ENCODE assay signal across 9 cellular contexts in genomic region chr6:41371992-41372525, GRCh38. TPM values are rescaled to one million over a fixed set of nuclear protein-coding genes. Genes with fewer than 3 reads are reported as not detected.
A peak's percentile ranks its signal among the peaks of the same experiment; 100 is the strongest.
DNase-seq lines count a peak whose midpoint lies in the region; ATAC-seq and TF ChIP-seq lines count a peak whose summit lies in the region.
"Had no signal": no experiment of that assay in that cellular context is flagged by ENCODE, and none has a peak within 500 bp of the region (broad histone marks: within the 10 kb centered on the region; RNA-seq: fewer than 3 reads in every experiment).

No MANE protein-coding gene starts in this region.

- no peak overlapping the region for H3K27ac Mint-ChIP-seq in GM23338

- no peak overlapping the region for H3K27ac ChIP-seq in GM23338 (ENCODE audit: low read depth)

- H3F3A ChIP-seq in GM23338 (replicated peaks; ENCODE audit: low read depth): peaks cover 34% of the 10 kb centered on the region; the same call in 1 of the 2 replicates

- H2AFZ ChIP-seq in GM23338: no peak overlapping the region

- no peaks in the 10 kb centered on the region for H3K79me2 ChIP-seq in GM23338 (replicated peaks; ENCODE audit: insufficient read depth)

- peak overlapping the region; percentile 87 for H3K4me2 ChIP-seq in GM23338

- no peaks in the 10 kb centered on the region for H3K36me3 ChIP-seq in GM23338 (ENCODE audit: insufficient read depth)

- H3K9me3 Mint-ChIP-seq in GM23338: no peaks in the 10 kb centered on the region; the same call in 2 of the 3 replicates

- H3K4me1 ChIP-seq in GM23338 (ENCODE audit: insufficient read depth): peaks cover 45% of the 10 kb centered on the region

- peaks cover 90% of the 10 kb centered on the region for H3K27me3 ChIP-seq in GM23338 (ENCODE audit: insufficient read depth)

- DNase-seq in GM23338 (ENCODE audit: low spot score) (peak; percentile 70), head of caudate nucleus (peak in 39 of 42 donors; percentile 26 to 77 (median 51)), sciatic nerve (ENCODE audit: low spot score) (peak; percentile 60), T1000 (lab: John Stamatoyannopoulos, UW) (no peak), NCI-H128 (lab: John Stamatoyannopoulos, UW; ENCODE audit: unreplicated experiment) (no peak), SKM-1 treated with dmso at 0.1 percent for 144 hours (lab: John Stamatoyannopoulos, UW; ENCODE audit: unreplicated experiment) (no peak), NCI-H446 treated with DMSO at 0.1 percent for 48 hours (lab: John Stamatoyannopoulos, UW) (no peak)
- peak; percentile 15 for DNase-seq in activated CD4-positive, alpha-beta T cell treated with anti-CD3 and anti-CD28 coated beads, Interleukin-2, amount 50 U/mL, for 1 hour

- peak overlapping the region; percentile 59 for H3K4me3 ChIP-seq in GM23338

- peaks cover 89% of the 10 kb centered on the region for H3K27me3 Mint-ChIP-seq in GM23338 (ENCODE audit: insufficient read depth, low read depth, poor library complexity)

- no peaks in the 10 kb centered on the region for H3K9me2 ChIP-seq in GM23338 (ENCODE audit: insufficient read depth)

- H4K20me1 ChIP-seq in GM23338 (replicated peaks; ENCODE audit: insufficient read depth): peaks cover 7% of the 10 kb centered on the region

- intact Hi-C loops in head of caudate nucleus (cut with DNase I) (no loop called here), sciatic nerve (cut with DNase I) (loop anchor here (2.0 to 5.0 kb wide), 2 partner anchors 230 to 311 kb away; no protein-coding TSS in a partner anchor)

- peak overlapping the region; percentile 72 for H3K4me3 Mint-ChIP-seq in GM23338

- peaks cover 51% of the 10 kb centered on the region for H3K4me1 Mint-ChIP-seq in GM23338

- ATAC-seq in GM23338 (peak; percentile 5), sciatic nerve (peak; percentile 49)

- no peaks in the 10 kb centered on the region for H3K36me3 Mint-ChIP-seq in GM23338 (ENCODE audit: low read depth)

- no peak for TF ChIP-seq CTCF in GM23338 (conservative IDR thresholded peaks at IDR 0.05; ENCODE audit: low read depth in 2 of 2)

TF ChIP-seq in GM23338, 12 proteins besides CTCF, POLR2A, EP300 and RAD21:
- TF ChIP-seq JUNB (IDR thresholded peaks at IDR 0.05; ENCODE audit: unreplicated experiment): no peak
- no peak for TF ChIP-seq NANOG (IDR thresholded peaks at IDR 0.05; ENCODE audit: borderline replicate concordance)
- no peak for TF ChIP-seq EZH2phosphoT487 (IDR thresholded peaks at IDR 0.05; ENCODE audit: unreplicated experiment)
- no peak for TF ChIP-seq CREB1 (CRISPR knock-in tag; IDR thresholded peaks at IDR 0.05; ENCODE audit: low read depth)
- no peak for TF ChIP-seq ZNF462 (CRISPR knock-in tag; IDR thresholded peaks at IDR 0.05)
- no peak for TF ChIP-seq ZNF114 (CRISPR knock-in tag; IDR thresholded peaks at IDR 0.05)
- no peak for TF ChIP-seq EZH2 (IDR thresholded peaks at IDR 0.05; ENCODE audit: low read depth, unreplicated experiment)
- TF ChIP-seq ZNF331 (CRISPR knock-in tag; IDR thresholded peaks at IDR 0.05; ENCODE audit: low read depth): no peak
- TF ChIP-seq ETS1 (IDR thresholded peaks at IDR 0.05): no peak
- TF ChIP-seq POLR2AphosphoS5 (IDR thresholded peaks at IDR 0.05; ENCODE audit: low read depth): no peak
- TF ChIP-seq REST (IDR thresholded peaks at IDR 0.05; ENCODE audit: unreplicated experiment): no peak
- TF ChIP-seq STAT1 (IDR thresholded peaks at IDR 0.05; ENCODE audit: unreplicated experiment): no peak

RNA-seq across cellular contexts. Expression of gene NCR2, which starts 36.7 kb away (rescaled TPM):
- not detected in 2 replicates for total RNA-seq in GM23338 (2014; rRNA removed; shearing (Covaris generic))
- not detected in 2 replicates for polyA plus RNA-seq in GM23338 (2016; fragmentation: Nextera tagmentation; extraction: Ambion mirVana)
- total RNA-seq in sciatic nerve: not detected
- total RNA-seq: liver had no signal
- polyA plus RNA-seq: liver had no signal

Comparison
In these comparisons a context has a peak if more than half of its experiments do, and no peak if none do; other contexts are left out.
1. DNase-seq: peak in GM23338 (single experiment), activated CD4-positive, alpha-beta T cell treated with anti-CD3 and anti-CD28 coated beads, Interleukin-2, amount 50 U/mL, for 1 hour (single experiment), head of caudate nucleus (39 of 42) and sciatic nerve (single experiment); none in T1000 (single experiment), NCI-H128 (single experiment), SKM-1 treated with dmso at 0.1 percent for 144 hours (single experiment) and NCI-H446 treated with DMSO at 0.1 percent for 48 hours (single experiment).